Comparison of ENCODE assay signal across 16 cellular contexts in genomic region chr15:77825143-77825542, GRCh38.
DNase-seq lines count a peak whose midpoint lies in the region; ATAC-seq, FAIRE-seq and TF ChIP-seq lines count a peak whose summit lies in the region.
"Had no signal": no experiment of that assay in that cellular context is flagged by ENCODE, and none has a peak within 500 bp of the region (broad histone marks: within the 10 kb centered on the region; RNA-seq: fewer than 3 reads in every experiment).

No MANE protein-coding gene starts in this region.

- peak overlapping the region; percentile 75; the same call in 1 of the 2 replicates for H2BK12ac ChIP-seq in H1 (ENCODE audit: low read depth, low read length)

- no peaks in the 10 kb centered on the region for H3K9me3 ChIP-seq in H1 (ENCODE audit: insufficient read depth in 2 of 2, low read depth in 1 of 2, low read length in 1 of 2)
- no peaks in the 10 kb centered on the region for H3K9me3 ChIP-seq in upper lobe of right lung
- H3K9me3 ChIP-seq in stomach: no peaks in the 10 kb centered on the region
- H3K9me3 ChIP-seq: A549 had no signal

- no peak overlapping the region for H3K23ac ChIP-seq in H1 (ENCODE audit: insufficient read length)

- H3K56ac ChIP-seq in H1 (replicated peaks; ENCODE audit: insufficient read length, low read depth, low read length): no peak overlapping the region

- TF ChIP-seq EP300 in H1 (IDR thresholded peaks at IDR 0.05; ENCODE audit: borderline replicate concordance in 1 of 2, low read depth in 2 of 2, low read length in 2 of 2): no peak
- TF ChIP-seq EP300 in stomach (IDR thresholded peaks at IDR 0.05): no peak

- H4K8ac ChIP-seq in H1 (ENCODE audit: extremely low read depth, insufficient read depth, low read length): no peak overlapping the region

- no peak overlapping the region for H3K4me3 Mint-ChIP-seq in natural killer cell treated with Interleukin-12 subunit alpha and Interleukin-12 subunit beta and Interleukin-15 and Interleukin-18, amount 100 ng/mL, for 72 hours
- no peak overlapping the region for H3K4me3 Mint-ChIP-seq in natural killer cell
- no peak overlapping the region for H3K4me3 Mint-ChIP-seq in neural crest cell
- H3K4me3 Mint-ChIP-seq: CD14-positive monocyte; CD8-positive, alpha-beta T cell had no signal

- no peak overlapping the region for H3K27ac ChIP-seq in H1 (ENCODE audit: low read depth, low read length)
- no peak overlapping the region for H3K27ac ChIP-seq in upper lobe of right lung
- H3K27ac ChIP-seq in stomach: no peak overlapping the region
- H3K27ac ChIP-seq: A549 had no signal

- POLR2A ChIA-PET in H1 (lab: Charles Lee; ENCODE audit: partially characterized antibody): no interaction called here

- no peak overlapping the region for H3K14ac ChIP-seq in H1 (ENCODE audit: insufficient read length)

- H2BK15ac ChIP-seq in H1 (ENCODE audit: low read length): 0 out of 2 replicates have a peak overlapping the region, but pooled peaks have one; percentile 72

- H3K4ac ChIP-seq in H1 (replicated peaks; ENCODE audit: insufficient read length, low read depth, low read length): no peak overlapping the region

- no peak for TF ChIP-seq CTCF in natural killer cell (IDR thresholded peaks at IDR 0.05)
- TF ChIP-seq CTCF in H1 (IDR thresholded peaks at IDR 0.05; ENCODE audit: control extremely low read depth in 1 of 3, insufficient read depth in 1 of 3, low read depth in 1 of 3, low read length in 3 of 3): no peak
- TF ChIP-seq CTCF in neural crest cell (conservative IDR thresholded peaks at IDR 0.05): no peak
- TF ChIP-seq CTCF in upper lobe of right lung (IDR thresholded peaks at IDR 0.05): no peak
- no peak for TF ChIP-seq CTCF in stomach (IDR thresholded peaks at IDR 0.05)

- no peaks in the 10 kb centered on the region for H3K9me3 Mint-ChIP-seq in natural killer cell treated with Interleukin-12 subunit alpha and Interleukin-12 subunit beta and Interleukin-15 and Interleukin-18, amount 100 ng/mL, for 72 hours
- H3K9me3 Mint-ChIP-seq in natural killer cell: no peaks in the 10 kb centered on the region
- H3K9me3 Mint-ChIP-seq in neural crest cell: no peaks in the 10 kb centered on the region
- H3K9me3 Mint-ChIP-seq: CD8-positive, alpha-beta T cell had no signal

- peak; percentile 35 for DNase-seq in natural killer cell treated with Interleukin-12 subunit alpha and Interleukin-12 subunit beta and Interleukin-15 and Interleukin-18, amount 100 ng/mL, for 72 hours (ENCODE audit: low spot score)
- DNase-seq in natural killer cell (no peak), H1 (ENCODE audit: low read depth in 1 of 2, low spot score in 2 of 2) (no peak), neural crest cell (ENCODE audit: low read depth, low spot score) (no peak), upper lobe of right lung (peak; percentile 44), stomach (no peak), middle frontal gyrus (ENCODE audit: extremely low spot score, low spot score) (no peak)
- DNase-seq in stimulated activated CD4-positive, alpha-beta T cell treated with anti-CD3 and anti-CD28 coated beads, Interleukin-2, amount 100 ng/mL, for 24 hours: no peak
- DNase-seq: CD8-positive, alpha-beta T cell; COR-L47; DND-41; GDM1 had no signal

- ATAC-seq in natural killer cell treated with Interleukin-12 subunit alpha and Interleukin-12 subunit beta and Interleukin-15 and Interleukin-18, amount 100 ng/mL, for 72 hours: no peak
- ATAC-seq in natural killer cell: no peak
- no peak for ATAC-seq in upper lobe of right lung
- ATAC-seq: A549; CD8-positive, alpha-beta T cell; HCT116 had no signal

- H3K27ac Mint-ChIP-seq in natural killer cell treated with Interleukin-12 subunit alpha and Interleukin-12 subunit beta and Interleukin-15 and Interleukin-18, amount 100 ng/mL, for 72 hours: no peak overlapping the region
- H3K27ac Mint-ChIP-seq in natural killer cell: no peak overlapping the region
- H3K27ac Mint-ChIP-seq in neural crest cell (ENCODE audit: unreplicated experiment): peak overlapping the region; percentile 75
- H3K27ac Mint-ChIP-seq: CD14-positive monocyte; CD8-positive, alpha-beta T cell had no signal

- TF ChIP-seq POLR2A in H1 (IDR thresholded peaks at IDR 0.05; ENCODE audit: control extremely low read depth in 1 of 2, low read depth in 2 of 2, low read length in 2 of 2) (no peak), stomach (IDR thresholded peaks at IDR 0.05) (no peak)

- H3K27me3 ChIP-seq in H1 (replicated peaks in 1 of 4; ENCODE audit: control insufficient read depth in 3 of 4, extremely low read depth in 1 of 4, insufficient read depth in 3 of 4, low read length in 3 of 4) (peaks cover 7 to 16% (median 14%) of the 10 kb centered on the region in 4 experiments), upper lobe of right lung (peaks cover 25% of the 10 kb centered on the region), stomach (peaks cover 4 to 38% (median 20%) of the 10 kb centered on the region in 3 donors)

- H2BK20ac ChIP-seq in H1 (ENCODE audit: low read length): no peak overlapping the region

- peak overlapping the region; percentile 60; the same call in 1 of the 2 replicates for H3K18ac ChIP-seq in H1 (ENCODE audit: extremely low read depth, low read length)

- no peak overlapping the region for H2BK5ac ChIP-seq in H1 (ENCODE audit: low read depth, low read length)

- no peak for FAIRE-seq in H1 (lab: Jason Lieb, UNC)
- FAIRE-seq: A549, GM12892 had no signal

- no peak overlapping the region for H4K5ac ChIP-seq in H1 (ENCODE audit: insufficient read length, low read depth, low read length)

- H3K79me2 ChIP-seq in H1 (ENCODE audit: control insufficient read depth in 1 of 2, insufficient read depth in 2 of 2, low read length in 2 of 2): no peaks in the 10 kb centered on the region

- H2AFZ ChIP-seq in H1 (ENCODE audit: low read length): no peak overlapping the region

- no peaks in the 10 kb centered on the region for H3K36me3 ChIP-seq in H1 (ENCODE audit: control insufficient read depth in 2 of 4, insufficient read depth in 4 of 4, low read length in 3 of 4)
- H3K36me3 ChIP-seq in upper lobe of right lung: no peaks in the 10 kb centered on the region
- H3K36me3 ChIP-seq in stomach: no peaks in the 10 kb centered on the region

- H3K4me3 ChIP-seq in H1 (ENCODE audit: extremely low read depth in 1 of 4, insufficient read depth in 2 of 4, low read depth in 3 of 4, low read length in 4 of 4) (no peak overlapping the region), upper lobe of right lung (no peak overlapping the region), stomach (no peak overlapping the region)
- H3K4me3 ChIP-seq: A549 had no signal

- H4K91ac ChIP-seq in H1 (replicated peaks; ENCODE audit: insufficient read length, low read length): peak overlapping the region; percentile 6

- H3K4me1 ChIP-seq in H1 (replicated peaks in 1 of 4; ENCODE audit: control insufficient read depth in 3 of 4, insufficient read depth in 4 of 4, low read length in 3 of 4) (peaks cover 0 to 11% (median 6%) of the 10 kb centered on the region in 4 experiments; a peak in 5 of 7 replicates), upper lobe of right lung (peaks cover 2% of the 10 kb centered on the region), stomach (peaks cover 2 to 13% (median 3%) of the 10 kb centered on the region in 4 donors)

- CTCF ChIA-PET in H1 (lab: Charles Lee; ENCODE audit: partially characterized antibody): interaction anchor here (0.7 to 3.1 kb wide), 14 partner anchors 8 to 208 kb away, joined by 3 to 13 read pairs (median 4); partner anchors contain the start of gene LINGO1

- no peaks in the 10 kb centered on the region for H4K20me1 ChIP-seq in H1 (replicated peaks in 1 of 2; ENCODE audit: control insufficient read depth in 1 of 2, insufficient read depth in 2 of 2, low read length in 2 of 2)

- H3K9ac ChIP-seq in H1 (replicated peaks in 1 of 4; ENCODE audit: extremely low read depth in 1 of 4, low read depth in 3 of 4, low read length in 3 of 4): no peak overlapping the region

- intact Hi-C loops in natural killer cell (cut with micrococcal nuclease) (no loop called here), upper lobe of right lung (cut with DNase I) (no loop called here), stomach (cut with DNase I; ENCODE audit: low total_unique reads) (no loop called here)

- WGBS in H1 (ENCODE audit: extremely low coverage in 1 of 2, insufficient coverage in 1 of 2, insufficient read length in 1 of 2, insufficient replicate concordance in 2 of 2, low coverage in 1 of 2, low lambda C conversion rate in 2 of 2, missing lambda C conversion rate in 1 of 2), 2 experiments: 86% methylated on average over 7 of the region's 7 CpGs; no CpG with 5 or more reads in 1 of the 2 experiments
- WGBS in stomach, 5 donors: 65 to 83% (median 73%) methylated on average over 7 of the region's 7 CpGs

- TF ChIP-seq RAD21 in H1 (IDR thresholded peaks at IDR 0.05 in 1 of 2, conservative IDR thresholded peaks at IDR 0.05 in 1 of 2; ENCODE audit: low read depth in 2 of 2, low read length in 2 of 2): no peak

- no peak overlapping the region for H3K4me2 ChIP-seq in H1 (ENCODE audit: insufficient read depth in 1 of 2, low read depth in 2 of 2, low read length in 2 of 2)
- H3K4me2 ChIP-seq: A549 had no signal

- H3K27me3 Mint-ChIP-seq in natural killer cell treated with Interleukin-12 subunit alpha and Interleukin-12 subunit beta and Interleukin-15 and Interleukin-18, amount 100 ng/mL, for 72 hours: peaks cover 19 to 30% of the 10 kb centered on the region in 2 donors
- peaks cover 19 to 21% of the 10 kb centered on the region in 2 donors for H3K27me3 Mint-ChIP-seq in natural killer cell (ENCODE audit: low read depth in 2 of 2)
- peaks cover 34% of the 10 kb centered on the region for H3K27me3 Mint-ChIP-seq in neural crest cell (ENCODE audit: low read depth)

- no peak overlapping the region for H2AK5ac ChIP-seq in H1 (ENCODE audit: low read depth, low read length)

- H3K79me1 ChIP-seq in H1 (ENCODE audit: low read depth, low read length): no peaks in the 10 kb centered on the region

- H2BK120ac ChIP-seq in H1 (replicated peaks; ENCODE audit: low read depth, low read length): no peak overlapping the region

- peaks cover under 1% of the 10 kb centered on the region; the same call in 1 of the 2 replicates for H3K23me2 ChIP-seq in H1 (ENCODE audit: low read depth, low read length)

- no peaks in the 10 kb centered on the region for H3K36me3 Mint-ChIP-seq in natural killer cell treated with Interleukin-12 subunit alpha and Interleukin-12 subunit beta and Interleukin-15 and Interleukin-18, amount 100 ng/mL, for 72 hours
- no peaks in the 10 kb centered on the region for H3K36me3 Mint-ChIP-seq in natural killer cell
- H3K36me3 Mint-ChIP-seq in neural crest cell (ENCODE audit: low read depth): no peaks in the 10 kb centered on the region
- H3K36me3 Mint-ChIP-seq: CD14-positive monocyte; CD8-positive, alpha-beta T cell had no signal

- peaks cover 0 to 2% of the 10 kb centered on the region in 2 donors for H3K4me1 Mint-ChIP-seq in natural killer cell treated with Interleukin-12 subunit alpha and Interleukin-12 subunit beta and Interleukin-15 and Interleukin-18, amount 100 ng/mL, for 72 hours (ENCODE audit: low read depth in 2 of 2)
- no peaks in the 10 kb centered on the region for H3K4me1 Mint-ChIP-seq in natural killer cell
- peaks cover 19% of the 10 kb centered on the region for H3K4me1 Mint-ChIP-seq in neural crest cell
- H3K4me1 Mint-ChIP-seq: CD14-positive monocyte had no signal

TF ChIP-seq in H1, 55 proteins besides CTCF, POLR2A, EP300 and RAD21 (continues in another document):
- TF ChIP-seq TAF7 (optimal IDR thresholded peaks at IDR 0.05; ENCODE audit: borderline replicate concordance, low read depth, low read length) (no peak), SRF (IDR thresholded peaks at IDR 0.05; ENCODE audit: low read depth, low read length) (no peak)

Comparison
In these comparisons a context has a peak if more than half of its experiments do, and no peak if none do; other contexts are left out.
1. DNase-seq: peak in natural killer cell treated with Interleukin-12 subunit alpha and Interleukin-12 subunit beta and Interleukin-15 and Interleukin-18, amount 100 ng/mL, for 72 hours (single experiment) and upper lobe of right lung (single experiment); none in natural killer cell (single experiment), H1 (0 of 2), neural crest cell (single experiment), stomach (single experiment), middle frontal gyrus (single experiment) and stimulated activated CD4-positive, alpha-beta T cell treated with anti-CD3 and anti-CD28 coated beads, Interleukin-2, amount 100 ng/mL, for 24 hours (0 of 2).